ENCODE assay signal across 35 cellular contexts in genomic region chr14:29838752-29839151, GRCh38.
"Had no signal": no experiment of that assay in that cellular context is flagged by ENCODE, and none has a peak within 500 bp of the region (broad histone marks: within the 10 kb centered on the region; RNA-seq: fewer than 3 reads in every experiment).

No MANE protein-coding gene starts in this region.

- H3K9ac ChIP-seq: KMS-11 had no signal

- H3K4me2 ChIP-seq: KMS-11 had no signal

- H3K36me3 ChIP-seq: MG63 had no signal

- DNase-seq: Karpas-422, Kasumi-1, MG63, MM.1S, MV-4-11, NCI-H1048, NCI-H1092, NCI-H1092 treated with DMSO at 0.1 percent for 48 hours, NCI-H1105, NCI-H1105 treated with DMSO at 0.1 percent for 48 hours, NCI-H1417, NCI-H1417 treated with DMSO at 0.1 percent for 48 hours, NCI-H1436, NCI-H1436 treated with DMSO at 0.1 percent for 48 hours, NCI-H146, NCI-H1694, NCI-H1694 treated with DMSO at 0.1 percent for 48 hours, NCI-H187, NCI-H187 treated with DMSO at 0.1 percent for 48 hours, NCI-H1930, NCI-H2029, NCI-H2029 treated with DMSO at 0.1 percent for 48 hours, NCI-H2081, NCI-H2081 treated with DMSO at 0.1 percent for 48 hours, NCI-H2107, NCI-H2171, NCI-H2171 treated with DMSO at 0.1 percent for 48 hours, NCI-H2227 treated with DMSO at 0.1 percent for 48 hours, NCI-H226, NCI-H345, NCI-H446, NCI-H446 treated with DMSO at 0.1 percent for 48 hours, NCI-H510A, NCI-H510A treated with DMSO at 0.1 percent for 48 hours had no signal

- H3K4me3 ChIP-seq: MG63 had no signal

- H3K27ac ChIP-seq: KMS-11 had no signal

- H3K27me3 ChIP-seq: MG63 had no signal
